Comparison of ENCODE assay signal across 22 cellular contexts in the genomic region with DNA sequence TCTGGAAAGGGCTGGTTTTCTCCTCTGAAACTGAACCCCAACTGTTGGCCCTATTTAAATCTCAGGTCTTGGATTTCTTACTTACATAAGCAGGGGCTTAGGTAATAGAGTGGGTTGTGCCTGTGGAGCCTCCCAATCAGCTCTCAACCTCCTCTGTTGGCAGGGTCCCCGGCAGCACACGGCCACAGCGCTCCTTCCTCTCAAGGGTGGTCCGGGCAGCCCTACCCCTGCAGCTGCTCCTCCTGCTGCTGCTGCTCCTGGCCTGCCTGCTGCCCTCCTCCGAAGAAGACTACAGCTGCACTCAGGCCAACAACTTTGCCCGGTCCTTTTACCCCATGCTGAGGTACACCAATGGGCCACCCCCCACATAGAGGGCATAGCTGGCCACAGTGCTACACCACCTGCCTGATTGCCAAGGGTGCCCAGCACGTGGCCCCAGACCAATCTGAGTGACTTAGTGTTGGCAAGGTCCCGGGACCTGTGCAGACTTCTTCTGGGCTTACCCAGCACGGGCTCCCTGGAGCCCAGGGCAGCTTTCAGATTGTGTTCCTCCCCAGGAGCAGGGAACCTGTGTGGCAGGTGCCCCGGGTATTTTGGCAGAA.
DNase-seq lines count a peak whose midpoint lies in the region; ATAC-seq, FAIRE-seq and TF ChIP-seq lines count a peak whose summit lies in the region.
"Had no signal": no experiment of that assay in that cellular context is flagged by ENCODE, and none has a peak within 500 bp of the region (broad histone marks: within the 10 kb centered on the region; RNA-seq: fewer than 3 reads in every experiment).

No MANE protein-coding gene starts in this region.

- H3K9me3 ChIP-seq in heart right ventricle (no peaks in the 10 kb centered on the region), pancreas (no peaks in the 10 kb centered on the region), ascending aorta (no peaks in the 10 kb centered on the region)
- H3K9me3 ChIP-seq: Peyer's patch had no signal

- peak; percentile 42 for ATAC-seq in Right ventricle myocardium superior (ENCODE audit: poor library complexity)
- no peak for ATAC-seq in left cardiac atrium
- peak in 5 of 8 donors; percentile 20 to 46 (median 28) for ATAC-seq in heart right ventricle
- ATAC-seq in pancreas: peak; percentile 44 to 69 (median 58)
- ATAC-seq: GM23338 had no signal

- intact Hi-C loops in Right ventricle myocardium superior (cut with DNase I): no loop called here
- intact Hi-C loops in left cardiac atrium (cut with DNase I): no loop called here
- intact Hi-C loops in heart right ventricle (cut with DNase I): no loop called here
- intact Hi-C loops in pancreas (cut with DNase I): no loop called here
- intact Hi-C loops in ascending aorta (cut with DNase I): no loop called here

- TF ChIP-seq CTCF in heart right ventricle (IDR thresholded peaks at IDR 0.05) (no peak), pancreas (IDR thresholded peaks at IDR 0.05) (no peak), ascending aorta (IDR thresholded peaks at IDR 0.05) (no peak)

- 72 to 76% methylated on average over 10 of the region's 10 CpGs for WGBS in heart right ventricle, 2 donors
- 42 to 45% methylated on average over 10 of the region's 10 CpGs for WGBS in pancreas, 2 donors

- H3K27me3 ChIP-seq in heart right ventricle (no peaks in the 10 kb centered on the region), pancreas (no peaks in the 10 kb centered on the region), ascending aorta (no peaks in the 10 kb centered on the region)
- H3K27me3 ChIP-seq: Peyer's patch had no signal

- FAIRE-seq in pancreas (lab: Jason Lieb, UNC): no peak
- FAIRE-seq: G401.6, GM12892, GM18507 had no signal

- DNase-seq in Right ventricle myocardium superior (no peak), left cardiac atrium (no peak), heart right ventricle (no peak), pancreas (peak in 1 of 6 donors; percentile 37), hippocampal formation (lab: John Stamatoyannopoulos, UW) (no peak), SHP77 treated with DMSO at 0.1 percent for 48 hours (lab: John Stamatoyannopoulos, UW) (no peak), ascending aorta (ENCODE audit: low spot score in 2 of 2) (no peak)
- DNase-seq: 8988T, HCEC 1CT, KG1, NCI-H1105 treated with DMSO at 0.1 percent for 48 hours, NCI-H2081, NCI-H2171, NCI-H345, NCI-H524, NCI-H82, Peyer's patch had no signal

- peaks cover 0 to 21% (median 12%) of the 10 kb centered on the region in 9 donors for H3K4me1 ChIP-seq in heart right ventricle
- H3K4me1 ChIP-seq in pancreas: no peaks in the 10 kb centered on the region
- H3K4me1 ChIP-seq in ascending aorta: no peaks in the 10 kb centered on the region
- H3K4me1 ChIP-seq: Peyer's patch had no signal

- H3K4me3 ChIP-seq in heart right ventricle (no peak overlapping the region), pancreas (no peak overlapping the region), ascending aorta (no peak overlapping the region)
- H3K4me3 ChIP-seq: GM23338, Peyer's patch had no signal

- peak overlapping the region in 4 of 10 donors; percentile 7 to 33 (median 30) for H3K27ac ChIP-seq in heart right ventricle
- no peak overlapping the region for H3K27ac ChIP-seq in pancreas
- H3K27ac ChIP-seq in ascending aorta: no peak overlapping the region
- H3K27ac ChIP-seq: C4-2B, Peyer's patch had no signal

- H3K36me3 ChIP-seq in heart right ventricle (peaks cover 0 to 100% (median 47%) of the 10 kb centered on the region in 9 donors), pancreas (peaks cover 0 to 79% (median 27%) of the 10 kb centered on the region in 3 donors), ascending aorta (peaks cover 52 to 95% of the 10 kb centered on the region in 2 donors)

Comparison
In these comparisons a context has a peak if more than half of its experiments do, and no peak if none do; other contexts are left out.
1. ATAC-seq: peak in Right ventricle myocardium superior (single experiment), heart right ventricle (5 of 8) and pancreas (4 of 4); none in left cardiac atrium (0 of 2).